1 cellular context compared by ENCODE assay signal in the genomic region with DNA sequence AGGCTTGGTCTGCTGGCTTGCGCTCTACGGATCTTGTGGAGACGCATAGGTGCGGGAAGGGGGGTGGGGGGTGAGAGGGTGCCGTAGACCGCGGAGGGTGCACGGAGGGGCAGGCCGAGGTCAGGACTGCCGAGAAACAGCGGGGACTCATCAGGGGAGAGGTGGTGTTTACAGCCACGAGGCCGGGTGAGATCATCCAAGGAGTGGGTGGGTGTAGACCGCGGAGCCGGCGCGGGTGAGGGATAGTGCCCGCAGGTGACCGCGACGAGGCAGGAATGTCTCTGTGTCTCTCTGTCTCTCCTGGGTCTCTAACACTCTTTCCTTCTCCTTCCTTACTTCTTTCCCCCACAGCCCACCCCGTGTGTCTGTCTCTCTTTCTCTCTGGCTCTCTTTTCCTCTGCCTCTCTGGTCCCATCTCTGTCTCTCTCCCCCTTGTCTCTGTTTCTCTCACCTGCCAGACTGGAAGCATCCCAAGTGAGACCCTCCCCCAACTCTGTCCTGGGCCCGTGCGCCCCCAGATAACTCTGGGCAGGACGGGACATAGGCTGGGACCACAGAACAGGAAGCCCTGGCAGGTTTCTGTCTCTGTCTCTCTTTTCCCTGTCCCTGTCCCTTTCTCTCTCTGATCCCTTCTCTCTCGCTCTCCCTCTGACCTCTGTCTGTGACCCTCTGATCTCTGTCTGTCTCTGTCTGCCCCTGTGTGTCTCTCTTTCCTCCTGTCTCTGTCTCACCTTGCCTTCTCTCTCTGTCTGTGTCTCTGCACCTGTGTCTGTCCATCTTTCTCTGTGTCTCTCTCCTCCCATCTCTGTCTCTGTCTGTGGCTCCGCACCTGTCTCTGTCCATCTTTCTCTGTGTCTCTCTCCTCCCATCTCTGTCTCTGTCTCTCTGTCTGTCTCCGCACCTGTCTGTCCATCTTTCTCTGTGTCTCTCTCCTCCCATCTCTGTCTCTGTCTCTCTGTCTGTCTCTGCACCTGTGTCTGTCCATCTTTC.
TF ChIP-seq lines count a peak whose summit lies in the region.

No MANE protein-coding gene starts in this region.

TF ChIP-seq in HEK293, 187 proteins besides CTCF, POLR2A, EP300 and RAD21 (continued from another document):
- TF ChIP-seq PRDM10 (tag by site-specific recombination; IDR thresholded peaks at IDR 0.05) (peak; percentile 50; the same call in 1 of the 2 replicates), SP3 (tag by site-specific recombination; IDR thresholded peaks at IDR 0.05) (peak; percentile 28; the same call in 1 of the 2 replicates), ZNF707 (tag by site-specific recombination; IDR thresholded peaks at IDR 0.05) (no peak), ZNF19 (tag by site-specific recombination; IDR thresholded peaks at IDR 0.05; ENCODE audit: low read depth) (no peak), ZNF510 (tag by site-specific recombination; IDR thresholded peaks at IDR 0.05; ENCODE audit: insufficient replicate concordance) (no peak), ZNF214 (tag by site-specific recombination; IDR thresholded peaks at IDR 0.05; ENCODE audit: borderline replicate concordance) (no peak), FEZF1 (tag by site-specific recombination; IDR thresholded peaks at IDR 0.05) (no peak), ZNF211 (tag by site-specific recombination; IDR thresholded peaks at IDR 0.05; ENCODE audit: low read depth) (no peak), ZNF146 (tag by site-specific recombination; IDR thresholded peaks at IDR 0.05) (no peak), ZNF140 (tag by site-specific recombination; IDR thresholded peaks at IDR 0.05) (no peak), ZNF558 (tag by site-specific recombination; IDR thresholded peaks at IDR 0.05) (no peak), ZNF324 (tag by site-specific recombination; IDR thresholded peaks at IDR 0.05) (0 out of 2 replicates have a peak, but pooled peaks have one; percentile 39), ZNF112 (tag by site-specific recombination; IDR thresholded peaks at IDR 0.05) (no peak), ZNF266 (tag by site-specific recombination; IDR thresholded peaks at IDR 0.05; ENCODE audit: low read depth) (no peak), ZNF221 (tag by site-specific recombination; IDR thresholded peaks at IDR 0.05; ENCODE audit: borderline replicate concordance) (no peak), ZNF664 (tag by site-specific recombination; IDR thresholded peaks at IDR 0.05) (no peak), ZFP41 (tag by site-specific recombination; IDR thresholded peaks at IDR 0.05; ENCODE audit: borderline replicate concordance) (no peak), ZNF701 (tag by site-specific recombination; IDR thresholded peaks at IDR 0.05) (no peak), ZNF530 (tag by site-specific recombination; IDR thresholded peaks at IDR 0.05; ENCODE audit: low read depth) (no peak), ZNF843 (tag by site-specific recombination; IDR thresholded peaks at IDR 0.05) (peak; percentile 40; the same call in 1 of the 2 replicates), ZBTB21 (tag by site-specific recombination; IDR thresholded peaks at IDR 0.05) (0 out of 2 replicates have a peak, but pooled peaks have one; percentile 15), ZNF837 (tag by site-specific recombination; IDR thresholded peaks at IDR 0.05) (no peak), ZNF239 (tag by site-specific recombination; IDR thresholded peaks at IDR 0.05) (no peak), IKZF3 (tag by site-specific recombination; IDR thresholded peaks at IDR 0.05) (no peak), KLF7 (tag by site-specific recombination; IDR thresholded peaks at IDR 0.05; ENCODE audit: borderline replicate concordance) (no peak), ZNF621 (tag by site-specific recombination; IDR thresholded peaks at IDR 0.05) (no peak), ZNF404 (tag by site-specific recombination; IDR thresholded peaks at IDR 0.05) (no peak), ZNF544 (tag by site-specific recombination; IDR thresholded peaks at IDR 0.05) (no peak)
- TF ChIP-seq, protein P1, sequence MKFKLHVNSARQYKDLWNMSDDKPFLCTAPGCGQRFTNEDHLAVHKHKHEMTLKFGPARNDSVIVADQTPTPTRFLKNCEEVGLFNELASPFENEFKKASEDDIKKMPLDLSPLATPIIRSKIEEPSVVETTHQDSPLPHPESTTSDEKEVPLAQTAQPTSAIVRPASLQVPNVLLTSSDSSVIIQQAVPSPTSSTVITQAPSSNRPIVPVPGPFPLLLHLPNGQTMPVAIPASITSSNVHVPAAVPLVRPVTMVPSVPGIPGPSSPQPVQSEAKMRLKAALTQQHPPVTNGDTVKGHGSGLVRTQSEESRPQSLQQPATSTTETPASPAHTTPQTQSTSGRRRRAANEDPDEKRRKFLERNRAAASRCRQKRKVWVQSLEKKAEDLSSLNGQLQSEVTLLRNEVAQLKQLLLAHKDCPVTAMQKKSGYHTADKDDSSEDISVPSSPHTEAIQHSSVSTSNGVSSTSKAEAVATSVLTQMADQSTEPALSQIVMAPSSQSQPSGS (tag by site-specific recombination; IDR thresholded peaks at IDR 0.05; ENCODE audit: low read depth) = no peak
- TF ChIP-seq, protein P2, sequence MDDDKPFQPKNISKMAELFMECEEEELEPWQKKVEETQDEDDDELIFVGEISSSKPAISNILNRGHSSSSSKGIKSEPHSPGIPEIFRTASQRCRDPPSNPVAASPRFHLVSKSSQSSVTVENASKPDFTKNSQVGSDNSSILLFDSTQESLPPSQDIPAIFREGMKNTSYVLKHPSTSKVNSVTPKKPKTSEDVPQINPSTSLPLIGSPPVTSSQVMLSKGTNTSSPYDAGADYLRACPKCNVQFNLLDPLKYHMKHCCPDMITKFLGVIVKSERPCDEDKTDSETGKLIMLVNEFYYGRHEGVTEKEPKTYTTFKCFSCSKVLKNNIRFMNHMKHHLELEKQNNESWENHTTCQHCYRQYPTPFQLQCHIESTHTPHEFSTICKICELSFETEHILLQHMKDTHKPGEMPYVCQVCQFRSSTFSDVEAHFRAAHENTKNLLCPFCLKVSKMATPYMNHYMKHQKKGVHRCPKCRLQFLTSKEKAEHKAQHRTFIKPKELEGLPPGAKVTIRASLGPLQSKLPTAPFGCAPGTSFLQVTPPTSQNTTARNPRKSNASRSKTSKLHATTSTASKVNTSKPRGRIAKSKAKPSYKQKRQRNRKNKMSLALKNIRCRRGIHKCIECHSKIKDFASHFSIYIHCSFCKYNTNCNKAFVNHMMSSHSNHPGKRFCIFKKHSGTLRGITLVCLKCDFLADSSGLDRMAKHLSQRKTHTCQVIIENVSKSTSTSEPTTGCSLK (tag by site-specific recombination; IDR thresholded peaks at IDR 0.05) = no peak
